8 cellular contexts compared by ENCODE assay signal in genomic region chr15:78565951-78566774, GRCh38. TPM values are rescaled to one million over a fixed set of nuclear protein-coding genes. Genes with fewer than 3 reads are reported as not detected.
DNase-seq lines count a peak whose midpoint lies in the region; ATAC-seq, FAIRE-seq and TF ChIP-seq lines count a peak whose summit lies in the region.

No MANE protein-coding gene starts in this region.

- H3K27ac Mint-ChIP-seq in activated naive CD4-positive, alpha-beta T cell treated with anti-CD3 and anti-CD28 coated beads, Interleukin-2, amount 10 ng/mL, durations not matched to agents 7 days and 5 days, result no peak overlapping the region
- H3K27ac Mint-ChIP-seq in dendritic cell treated with granulocyte-macrophage colony-stimulating factor and Interleukin-4, amounts not matched to agents 40 ng/mL and 50 ng/mL, for 4 days, result no peak overlapping the region

- H3K9me3 ChIP-seq in OCI-LY1 (ENCODE audit: low read length), result no peaks in the 10 kb centered on the region

- no peak for TF ChIP-seq CTCF in OCI-LY1 (IDR thresholded peaks at IDR 0.05; ENCODE audit: low read length)
- TF ChIP-seq CTCF in D721Med (IDR thresholded peaks at IDR 0.05; ENCODE audit: insufficient read depth, missing control alignments), result no peak

- peak overlapping the region; percentile 44; the same call in 1 of the 2 replicates for H3K9ac ChIP-seq in OCI-LY1 (ENCODE audit: low read length)

- H3K36me3 Mint-ChIP-seq in activated naive CD4-positive, alpha-beta T cell treated with anti-CD3 and anti-CD28 coated beads, Interleukin-2, amount 10 ng/mL, durations not matched to agents 7 days and 5 days, result no peaks in the 10 kb centered on the region
- no peaks in the 10 kb centered on the region for H3K36me3 Mint-ChIP-seq in dendritic cell treated with granulocyte-macrophage colony-stimulating factor and Interleukin-4, amounts not matched to agents 40 ng/mL and 50 ng/mL, for 4 days (ENCODE audit: low read depth)

- no peak for FAIRE-seq in D721Med (lab: Jason Lieb, UNC)

- no peaks in the 10 kb centered on the region for H3K9me2 ChIP-seq in OCI-LY1 (ENCODE audit: low read depth, low read length)

- H4K20me1 ChIP-seq in OCI-LY1 (ENCODE audit: insufficient read depth, low read length), result no peaks in the 10 kb centered on the region

- peaks cover 19% of the 10 kb centered on the region for H3K4me1 ChIP-seq in OCI-LY1 (ENCODE audit: insufficient read depth, low read length, severe bottlenecking)

- H3K36me3 ChIP-seq in OCI-LY1 (ENCODE audit: insufficient read depth, low read length), result no peaks in the 10 kb centered on the region

- DNase-seq in activated naive CD4-positive, alpha-beta T cell treated with anti-CD3 and anti-CD28 coated beads, Interleukin-2, amount 10 ng/mL, durations not matched to agents 7 days and 5 days, result no peak
- DNase-seq in activated naive CD4-positive, alpha-beta T cell treated with anti-CD3 and anti-CD28 coated beads, Interleukin-2, amount 50 U/mL, for 16 hours, result no peak
- DNase-seq in myocyte (ENCODE audit: low read depth) (peak; percentile 17), D721Med (ENCODE audit: insufficient read length, low spot score) (no peak)

- H3K4me1 Mint-ChIP-seq in activated naive CD4-positive, alpha-beta T cell treated with anti-CD3 and anti-CD28 coated beads, Interleukin-2, amount 10 ng/mL, durations not matched to agents 7 days and 5 days, result peaks cover 24% of the 10 kb centered on the region
- peaks cover 21% of the 10 kb centered on the region for H3K4me1 Mint-ChIP-seq in dendritic cell treated with granulocyte-macrophage colony-stimulating factor and Interleukin-4, amounts not matched to agents 40 ng/mL and 50 ng/mL, for 4 days (ENCODE audit: low read depth)

- peak overlapping the region; percentile 63 for H3K4me2 ChIP-seq in OCI-LY1 (ENCODE audit: low read length)

- H3F3A ChIP-seq in OCI-LY1 (ENCODE audit: insufficient read depth, low read length), result no peaks in the 10 kb centered on the region

- no peak overlapping the region for H3K27ac ChIP-seq in OCI-LY1 (ENCODE audit: low read depth, low read length, poor library complexity, severe bottlenecking)

- H3K4me3 ChIP-seq in OCI-LY1 (ENCODE audit: low read depth, low read length, poor library complexity, severe bottlenecking), result peak overlapping the region; percentile 61

- H3K4me3 Mint-ChIP-seq in activated naive CD4-positive, alpha-beta T cell treated with anti-CD3 and anti-CD28 coated beads, Interleukin-2, amount 10 ng/mL, durations not matched to agents 7 days and 5 days, result peak overlapping the region; percentile 75
- peak overlapping the region; percentile 78 for H3K4me3 Mint-ChIP-seq in dendritic cell treated with granulocyte-macrophage colony-stimulating factor and Interleukin-4, amounts not matched to agents 40 ng/mL and 50 ng/mL, for 4 days

- H3K9me3 Mint-ChIP-seq in activated naive CD4-positive, alpha-beta T cell treated with anti-CD3 and anti-CD28 coated beads, Interleukin-2, amount 10 ng/mL, durations not matched to agents 7 days and 5 days, result no peaks in the 10 kb centered on the region
- no peaks in the 10 kb centered on the region for H3K9me3 Mint-ChIP-seq in dendritic cell treated with granulocyte-macrophage colony-stimulating factor and Interleukin-4, amounts not matched to agents 40 ng/mL and 50 ng/mL, for 4 days

- CTCF ChIA-PET in activated naive CD4-positive, alpha-beta T cell treated with anti-CD3 and anti-CD28 coated beads, Interleukin-2, amount 10 ng/mL, durations not matched to agents 7 days and 5 days (lab: Charles Lee), result interaction anchor here (1.0 kb wide), 1 partner anchor 14 kb away, joined by 3 read pairs; no protein-coding TSS in a partner anchor

- no peaks in the 10 kb centered on the region for H3K79me2 ChIP-seq in OCI-LY1 (ENCODE audit: insufficient read depth, low read length)

- intact Hi-C loops in dendritic cell treated with granulocyte-macrophage colony-stimulating factor and Interleukin-4, amounts not matched to agents 40 ng/mL and 50 ng/mL, for 4 days (cut with micrococcal nuclease), result no loop called here

- peaks cover 52% of the 10 kb centered on the region for H3K27me3 Mint-ChIP-seq in activated naive CD4-positive, alpha-beta T cell treated with anti-CD3 and anti-CD28 coated beads, Interleukin-2, amount 10 ng/mL, durations not matched to agents 7 days and 5 days
- H3K27me3 Mint-ChIP-seq in dendritic cell treated with granulocyte-macrophage colony-stimulating factor and Interleukin-4, amounts not matched to agents 40 ng/mL and 50 ng/mL, for 4 days, result peaks cover 51% of the 10 kb centered on the region

- ATAC-seq in HG02678 (IDR thresholded peaks at IDR 0.05; ENCODE audit: unreplicated experiment) (peak; percentile 12), GM21737 (IDR thresholded peaks at IDR 0.05; ENCODE audit: unreplicated experiment) (no peak)

- H2AFZ ChIP-seq in OCI-LY1 (ENCODE audit: low read length), result no peak overlapping the region

- no peaks in the 10 kb centered on the region; the same call in 1 of the 2 replicates for H3K27me3 ChIP-seq in OCI-LY1 (ENCODE audit: insufficient read depth, low read length)

RNA-seq across cellular contexts. Expression of gene CHRNA5, which starts 0.8 kb away (rescaled TPM):
- total RNA-seq in myocyte, result 2.0 and 2.5 TPM in 2 replicates
- polyA plus RNA-seq in myocyte (2012), result 1.0 TPM

RNA-seq across cellular contexts. Expression of gene PSMA4, which starts 25.9 kb away (rescaled TPM):
- total RNA-seq in myocyte, result 225 and 254 TPM in 2 replicates
- polyA plus RNA-seq in myocyte (2012), result 153 TPM

RNA-seq across cellular contexts. Expression of gene CHRNA3, which starts 54.6 kb away (rescaled TPM):
- 0.45 TPM in 1 of 2 replicates, not detected in the other for total RNA-seq in myocyte
- 0.03 TPM for polyA plus RNA-seq in myocyte (2012)

RNA-seq across cellular contexts. Expression of gene HYKK, which starts 58.8 kb away (rescaled TPM):
- 3.7 and 4.9 TPM in 2 replicates for total RNA-seq in myocyte
- 3.1 TPM for polyA plus RNA-seq in myocyte (2012)
